Comparison of ENCODE assay signal across 8 cellular contexts in the genomic region with DNA sequence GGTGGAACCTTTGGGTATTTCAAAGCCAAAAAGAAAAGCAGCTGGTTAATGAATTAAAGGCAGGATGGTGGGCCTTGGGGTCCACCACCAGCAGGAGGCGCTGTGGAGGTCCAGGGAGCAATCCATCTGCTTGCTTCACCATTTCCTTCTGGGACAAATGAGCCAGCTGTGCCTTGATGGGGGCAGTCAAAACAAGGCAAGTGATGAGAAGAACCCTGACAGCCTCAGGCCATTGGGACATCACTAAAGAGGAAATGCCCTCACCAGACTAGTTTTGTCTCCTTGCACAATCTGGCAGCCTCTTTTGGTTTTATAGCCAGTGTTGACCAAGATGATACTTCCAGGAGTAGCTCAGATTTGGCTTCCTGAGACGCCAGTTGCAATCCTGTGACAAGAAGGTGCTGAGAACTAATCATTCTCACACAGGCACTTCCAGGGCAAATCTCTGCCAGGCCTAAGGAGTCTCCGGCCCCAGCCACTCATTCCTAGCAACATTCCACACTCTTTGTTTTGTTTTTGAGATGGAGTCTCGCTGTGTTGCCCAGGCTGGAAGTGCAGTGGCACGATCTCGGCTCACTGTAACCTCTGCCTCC. TPM values are rescaled to one million over a fixed set of nuclear protein-coding genes. Genes with fewer than 3 reads are reported as not detected.
DNase-seq lines count a peak whose midpoint lies in the region; ATAC-seq and TF ChIP-seq lines count a peak whose summit lies in the region.

No MANE protein-coding gene starts in this region.

- ATAC-seq in GM18502 (IDR thresholded peaks at IDR 0.05; ENCODE audit: poor library complexity, unreplicated experiment): no peak

- H3K4me3 ChIP-seq in epithelial cell of esophagus (ENCODE audit: low read length): no peak overlapping the region

- peak; percentile 77 for TF ChIP-seq CTCF in epithelial cell of esophagus (IDR thresholded peaks at IDR 0.05; ENCODE audit: insufficient read depth, low read depth, low read length, missing control alignments)

- peak; percentile 38 to 65 for DNase-seq in NCI-H187 (lab: John Stamatoyannopoulos, UW)
- no peak for DNase-seq in NCI-H187 treated with DMSO at 0.1 percent for 48 hours (lab: John Stamatoyannopoulos, UW)
- peak; percentile 18 for DNase-seq in NCI-H526 treated with DMSO at 0.1 percent for 48 hours (lab: John Stamatoyannopoulos, UW)
- peak; percentile 42 to 81 for DNase-seq in activated CD8-positive, alpha-beta memory T cell treated with anti-CD3 and anti-CD28 coated beads for 1 hour (ENCODE audit: extremely low read depth in 1 of 2, low read depth in 1 of 2)
- peak; percentile 95 for DNase-seq in epithelial cell of esophagus (ENCODE audit: low read depth)
- peak; percentile 56 for DNase-seq in myocyte (ENCODE audit: low read depth)
- peak; percentile 73 for DNase-seq in stimulated activated CD8-positive, alpha-beta memory T cell treated with anti-CD3 and anti-CD28 coated beads, Interleukin-7, amount 100 ng/mL, for 24 hours (ENCODE audit: low read depth)

RNA-seq across cellular contexts. Expression of gene WEE1, which starts 38.2 kb away (rescaled TPM):
- total RNA-seq in myocyte: 36.1 and 37.7 TPM in 2 replicates
- 19.9 TPM for polyA plus RNA-seq in myocyte (2012)
